In the genomic region with DNA sequence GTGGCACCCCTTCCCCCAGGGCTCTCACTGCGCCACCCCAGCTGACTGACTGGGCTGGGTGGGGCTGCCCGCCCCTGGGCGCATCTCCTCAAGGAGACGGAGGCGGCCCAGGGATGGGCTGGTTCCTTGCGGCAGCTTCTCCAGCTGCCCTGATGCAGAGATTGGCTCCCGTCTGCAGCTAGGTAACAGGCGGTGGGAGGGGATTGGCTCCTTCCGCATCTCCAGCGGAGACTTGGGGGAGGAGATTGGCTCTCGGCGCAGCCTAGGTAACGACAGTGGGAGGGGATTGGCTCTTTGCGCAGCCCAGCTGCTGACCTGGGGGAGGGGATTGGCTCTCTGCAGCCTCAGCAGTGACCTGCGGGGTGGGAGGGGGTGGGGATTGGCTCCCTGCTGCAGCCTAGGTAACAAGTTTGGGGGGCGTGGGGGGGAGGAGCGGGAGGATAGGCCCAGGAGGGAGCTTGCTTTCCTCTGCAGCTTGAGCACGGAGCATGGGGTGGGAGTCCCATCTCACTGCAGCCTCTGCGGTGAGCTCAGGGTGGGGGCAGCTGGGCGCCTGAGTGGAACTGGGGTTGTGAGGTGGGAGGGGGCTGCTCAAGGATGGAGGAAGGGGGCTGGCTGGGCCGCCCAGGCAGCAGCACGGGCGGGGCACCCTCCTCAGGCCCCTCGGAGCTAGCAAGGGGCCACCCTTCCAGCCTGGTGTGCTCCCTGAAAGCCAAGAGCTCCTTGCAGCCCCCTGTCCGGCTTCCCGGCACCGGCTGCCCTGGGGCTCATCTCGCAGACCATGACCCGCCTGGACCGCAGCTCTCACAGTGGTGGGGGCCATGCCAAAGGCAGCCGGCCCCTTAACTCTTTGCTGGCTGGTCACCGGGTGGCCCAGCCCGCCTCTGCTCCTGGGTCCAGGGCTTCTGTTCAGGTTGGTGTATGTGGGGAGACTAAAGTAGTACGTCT, we compare ENCODE assay signal across 1 cellular context.
A peak's percentile ranks its signal among the peaks of the same experiment; 100 is the strongest.
TF ChIP-seq lines count a peak whose summit lies in the region.

No MANE protein-coding gene starts in this region.

TF ChIP-seq in K562, 482 proteins besides CTCF, POLR2A, EP300 and RAD21:
- TF ChIP-seq CXXC5 (CRISPR knock-in tag; IDR thresholded peaks at IDR 0.05) (peak; percentile 55), RREB1 (CRISPR knock-in tag; IDR thresholded peaks at IDR 0.05) (peak; percentile 75; the same call in 1 of the 2 replicates), NRF1 (conservative IDR thresholded peaks at IDR 0.05 in 1 of 2, IDR thresholded peaks at IDR 0.05 in 1 of 2) (peak; percentile 76 to 81), ILK (tag; IDR thresholded peaks at IDR 0.05; ENCODE audit: borderline replicate concordance, low read depth) (no peak), ZNF589 (CRISPR knock-in tag; IDR thresholded peaks at IDR 0.05; ENCODE audit: low read depth) (no peak), CTBP1 (IDR thresholded peaks at IDR 0.05; ENCODE audit: borderline replicate concordance) (peak; percentile 92), MBD2 (IDR thresholded peaks at IDR 0.05; ENCODE audit: borderline replicate concordance, low read depth) (peak; percentile 69; the same call in 1 of the 2 replicates), KDM1A (IDR thresholded peaks at IDR 0.05) (0 out of 4 replicates have a peak, but pooled peaks of 1 of the 2 experiments have one; percentile 20), ZNF507 (tag; conservative IDR thresholded peaks at IDR 0.05) (no peak), TOE1 (IDR thresholded peaks at IDR 0.05; ENCODE audit: borderline replicate concordance) (no peak), TOE1 (CRISPR knock-in tag; IDR thresholded peaks at IDR 0.05; ENCODE audit: borderline replicate concordance, low read depth) (no peak), MXI1 (IDR thresholded peaks at IDR 0.05; ENCODE audit: low read depth, low read length) (0 out of 2 replicates have a peak, but pooled peaks have one; percentile 19), RFX1 (IDR thresholded peaks at IDR 0.05) (peak; percentile 88), NEUROD1 (IDR thresholded peaks at IDR 0.05; ENCODE audit: borderline replicate concordance, low read depth, low read length, partially characterized antibody) (peak; percentile 72), RBFOX2 (IDR thresholded peaks at IDR 0.05; ENCODE audit: low read depth, low read length) (peak; percentile 73), RCOR1 (IDR thresholded peaks at IDR 0.05; ENCODE audit: borderline replicate concordance in 1 of 2, low read depth in 2 of 2, low read length in 2 of 2) (peak in 1 of 2 experiments; percentile 91; a peak in 2 of 4 replicates), NFYB (IDR thresholded peaks at IDR 0.05; ENCODE audit: extremely low read depth, insufficient read length) (peak; percentile 56), DACH1 (IDR thresholded peaks at IDR 0.05; ENCODE audit: partially characterized antibody) (peak; percentile 46), HMGN3 (IDR thresholded peaks at IDR 0.05; ENCODE audit: borderline replicate concordance, extremely low read depth, insufficient read length, low read depth, low read length) (peak; percentile 36), CHD2 (IDR thresholded peaks at IDR 0.05; ENCODE audit: low read depth, low read length) (0 out of 2 replicates have a peak, but pooled peaks have one; percentile 18), ELF2 (CRISPR knock-in tag; IDR thresholded peaks at IDR 0.05) (peak; percentile 19; the same call in 1 of the 2 replicates), POLR2G (IDR thresholded peaks at IDR 0.05; ENCODE audit: low read depth, low read length) (peak; percentile 61), CC2D1A (IDR thresholded peaks at IDR 0.05) (no peak), ZNF311 (CRISPR knock-in tag; IDR thresholded peaks at IDR 0.05) (0 out of 2 replicates have a peak, but pooled peaks have one; percentile 22), CBX8 (IDR thresholded peaks at IDR 0.05; ENCODE audit: borderline replicate concordance, extremely low read depth, low read depth, low read length, poor library complexity, severe bottlenecking) (no peak), HDAC2 (IDR thresholded peaks at IDR 0.05) (peak; percentile 47; the same call in 1 of the 2 replicates), VEZF1 (CRISPR knock-in tag; IDR thresholded peaks at IDR 0.05) (peak; percentile 45; the same call in 1 of the 2 replicates), FOS (IDR thresholded peaks at IDR 0.05; ENCODE audit: extremely low read depth, insufficient read length) (peak; percentile 82), ELF1 (tag; IDR thresholded peaks at IDR 0.05) (peak; percentile 48; the same call in 1 of the 2 replicates), ZFP30 (CRISPR knock-in tag; IDR thresholded peaks at IDR 0.05; ENCODE audit: borderline replicate concordance) (no peak), BRD9 (IDR thresholded peaks at IDR 0.05; ENCODE audit: low read depth, partially characterized antibody) (no peak), TFE3 (CRISPR knock-in tag; IDR thresholded peaks at IDR 0.05) (no peak), HNRNPLL (IDR thresholded peaks at IDR 0.05; ENCODE audit: low read depth, low read length, poor library complexity, severe bottlenecking) (peak; percentile 41)
- TF ChIP-seq, protein P1, sequence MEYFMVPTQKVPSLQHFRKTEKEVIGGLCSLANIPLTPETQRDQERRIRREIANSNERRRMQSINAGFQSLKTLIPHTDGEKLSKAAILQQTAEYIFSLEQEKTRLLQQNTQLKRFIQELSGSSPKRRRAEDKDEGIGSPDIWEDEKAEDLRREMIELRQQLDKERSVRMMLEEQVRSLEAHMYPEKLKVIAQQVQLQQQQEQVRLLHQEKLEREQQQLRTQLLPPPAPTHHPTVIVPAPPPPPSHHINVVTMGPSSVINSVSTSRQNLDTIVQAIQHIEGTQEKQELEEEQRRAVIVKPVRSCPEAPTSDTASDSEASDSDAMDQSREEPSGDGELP (CRISPR knock-in tag; IDR thresholded peaks at IDR 0.05; ENCODE audit: borderline replicate concordance), result peak; percentile 95
- TF ChIP-seq, protein P2, sequence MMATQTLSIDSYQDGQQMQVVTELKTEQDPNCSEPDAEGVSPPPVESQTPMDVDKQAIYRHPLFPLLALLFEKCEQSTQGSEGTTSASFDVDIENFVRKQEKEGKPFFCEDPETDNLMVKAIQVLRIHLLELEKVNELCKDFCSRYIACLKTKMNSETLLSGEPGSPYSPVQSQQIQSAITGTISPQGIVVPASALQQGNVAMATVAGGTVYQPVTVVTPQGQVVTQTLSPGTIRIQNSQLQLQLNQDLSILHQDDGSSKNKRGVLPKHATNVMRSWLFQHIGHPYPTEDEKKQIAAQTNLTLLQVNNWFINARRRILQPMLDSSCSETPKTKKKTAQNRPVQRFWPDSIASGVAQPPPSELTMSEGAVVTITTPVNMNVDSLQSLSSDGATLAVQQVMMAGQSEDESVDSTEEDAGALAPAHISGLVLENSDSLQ (IDR thresholded peaks at IDR 0.05), result peak; percentile 68
- TF ChIP-seq, protein P3, sequence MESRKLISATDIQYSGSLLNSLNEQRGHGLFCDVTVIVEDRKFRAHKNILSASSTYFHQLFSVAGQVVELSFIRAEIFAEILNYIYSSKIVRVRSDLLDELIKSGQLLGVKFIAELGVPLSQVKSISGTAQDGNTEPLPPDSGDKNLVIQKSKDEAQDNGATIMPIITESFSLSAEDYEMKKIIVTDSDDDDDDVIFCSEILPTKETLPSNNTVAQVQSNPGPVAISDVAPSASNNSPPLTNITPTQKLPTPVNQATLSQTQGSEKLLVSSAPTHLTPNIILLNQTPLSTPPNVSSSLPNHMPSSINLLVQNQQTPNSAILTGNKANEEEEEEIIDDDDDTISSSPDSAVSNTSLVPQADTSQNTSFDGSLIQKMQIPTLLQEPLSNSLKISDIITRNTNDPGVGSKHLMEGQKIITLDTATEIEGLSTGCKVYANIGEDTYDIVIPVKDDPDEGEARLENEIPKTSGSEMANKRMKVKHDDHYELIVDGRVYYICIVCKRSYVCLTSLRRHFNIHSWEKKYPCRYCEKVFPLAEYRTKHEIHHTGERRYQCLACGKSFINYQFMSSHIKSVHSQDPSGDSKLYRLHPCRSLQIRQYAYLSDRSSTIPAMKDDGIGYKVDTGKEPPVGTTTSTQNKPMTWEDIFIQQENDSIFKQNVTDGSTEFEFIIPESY (CRISPR knock-in tag; IDR thresholded peaks at IDR 0.05), result peak; percentile 63; the same call in 1 of the 2 replicates
